Comparison of ENCODE assay signal across 21 cellular contexts in genomic region chr9:91682806-91683205, GRCh38.
DNase-seq lines count a peak whose midpoint lies in the region; ATAC-seq and TF ChIP-seq lines count a peak whose summit lies in the region.
"Had no signal": no experiment of that assay in that cellular context is flagged by ENCODE, and none has a peak within 500 bp of the region (broad histone marks: within the 10 kb centered on the region; RNA-seq: fewer than 3 reads in every experiment).

No MANE protein-coding gene starts in this region.

- H3K27ac ChIP-seq in ACC112 (ENCODE audit: low read depth, low read length) (peak overlapping the region; percentile 82), mammary epithelial cell (ENCODE audit: insufficient read depth, low read depth, low read length) (no peak overlapping the region)
- H3K27ac ChIP-seq: cardiac muscle cell, neutrophil, tibial artery had no signal

- in situ Hi-C loops in mammary epithelial cell (cut with MboI; ENCODE audit: low sequenced_read_pairs in 2 of 2): no loop called here

- H3K79me2 ChIP-seq in ACC112 (ENCODE audit: control insufficient read depth, insufficient read depth, low read length, unreplicated experiment) (no peaks in the 10 kb centered on the region), mammary epithelial cell (ENCODE audit: insufficient read depth, low read length) (no peaks in the 10 kb centered on the region)

- dilution Hi-C loops in mammary epithelial cell (cut with HindIII; ENCODE audit: low sequenced_read_pairs): no loop called here

- no peak overlapping the region for H2AFZ ChIP-seq in ACC112 (ENCODE audit: low read length, unreplicated experiment)
- H2AFZ ChIP-seq in mammary epithelial cell (ENCODE audit: low read depth, low read length): no peak overlapping the region

- ATAC-seq in left lobe of liver: no peak
- ATAC-seq: CD8-positive, alpha-beta T cell; left colon; Right ventricle myocardium inferior; stimulated activated naive B cell treated with anti-CD40 and anti-IgM and Interleukin-4, amounts not matched to agents 10 μg/mL and 1 μg/mL and 100 μg/mL, for 72 hours had no signal

- 79% methylated on average over 6 of the region's 6 CpGs for WGBS in mammary epithelial cell (ENCODE audit: low coverage, missing lambda C conversion rate)

- BruUV-seq in mammary epithelial cell (replicated peaks; lab: Mats Ljungman, UMichigan): no TSS peak

- no peaks in the 10 kb centered on the region for H3K36me3 ChIP-seq in ACC112 (ENCODE audit: insufficient read depth, low read length)
- no peaks in the 10 kb centered on the region for H3K36me3 ChIP-seq in mammary epithelial cell (ENCODE audit: insufficient read depth, low read length)
- H3K36me3 ChIP-seq: cardiac muscle cell, neutrophil, tibial artery had no signal

- H3K27me3 ChIP-seq in ACC112 (ENCODE audit: insufficient read depth, low read length) (no peaks in the 10 kb centered on the region), mammary epithelial cell (ENCODE audit: insufficient read depth, low read length) (no peaks in the 10 kb centered on the region)
- H3K27me3 ChIP-seq: cardiac muscle cell had no signal

- DNase-seq in GM04504 (ENCODE audit: low read depth) (peak; percentile 48), mammary epithelial cell (peak; percentile 63), hepatic stellate cell (ENCODE audit: low spot score) (peak; percentile 29), NCI-H2081 (lab: John Stamatoyannopoulos, UW) (no peak), NCI-H187 (lab: John Stamatoyannopoulos, UW) (no peak), cerebellar cortex (ENCODE audit: low spot score) (no peak), left lobe of liver (ENCODE audit: low spot score) (no peak)
- DNase-seq: ACHN; activated CD4-positive, alpha-beta T cell treated with anti-CD3 and anti-CD28 coated beads, Interleukin-2, amount 50 U/mL, for 4 hours; activated T-cell treated with anti-CD3 and anti-CD28 coated beads, Interleukin-2, amount 50 U/mL, for 1 hour; CD8-positive, alpha-beta T cell; DMS53; left colon; NCI-H345; retina; stimulated activated naive B cell treated with anti-CD40 and anti-IgM and Interleukin-4, amounts not matched to agents 10 μg/mL and 1 μg/mL and 100 μg/mL, for 72 hours; tibial artery had no signal

- peak overlapping the region; percentile 2 for H3K9ac ChIP-seq in mammary epithelial cell (ENCODE audit: insufficient read depth, low read length)

- no peaks in the 10 kb centered on the region for H3K9me3 ChIP-seq in mammary epithelial cell (replicated peaks; ENCODE audit: insufficient read depth, low read length)
- H3K9me3 ChIP-seq: neutrophil, tibial artery had no signal

- H4K20me1 ChIP-seq in mammary epithelial cell (ENCODE audit: insufficient read depth, low read length): no peaks in the 10 kb centered on the region

- H3K4me1 ChIP-seq in ACC112 (ENCODE audit: control insufficient read depth, insufficient read depth, low read length, unreplicated experiment) (peaks cover 27% of the 10 kb centered on the region), mammary epithelial cell (ENCODE audit: insufficient read depth, low read length) (no peaks in the 10 kb centered on the region)

- no peak for TF ChIP-seq CTCF in mammary epithelial cell (conservative IDR thresholded peaks at IDR 0.05 in 1 of 2, IDR thresholded peaks at IDR 0.05 in 1 of 2; ENCODE audit: extremely low read depth in 1 of 2, insufficient read depth in 1 of 2, low read depth in 1 of 2, low read length in 2 of 2)

- H3K4me3 ChIP-seq in ACC112 (ENCODE audit: low read depth, low read length): no peak overlapping the region
- no peak overlapping the region for H3K4me3 ChIP-seq in mammary epithelial cell (replicated peaks in 1 of 3; ENCODE audit: insufficient read depth in 1 of 3, low read depth in 2 of 3, low read length in 3 of 3)
- H3K4me3 ChIP-seq: cardiac muscle cell, tibial artery had no signal

- CTCF ChIA-PET in mammary epithelial cell (lab: Charles Lee; ENCODE audit: low non-redundant PET): no interaction called here

- no peak overlapping the region for H3K4me2 ChIP-seq in mammary epithelial cell (ENCODE audit: insufficient read depth, low read depth, low read length)

- intact Hi-C loops in mammary epithelial cell (cut with micrococcal nuclease): no loop called here

Comparison
In these comparisons a context has a peak if more than half of its experiments do, and no peak if none do; other contexts are left out.
1. DNase-seq: peak in GM04504 (single experiment), mammary epithelial cell (single experiment) and hepatic stellate cell (single experiment); none in NCI-H2081 (0 of 2), NCI-H187 (0 of 2), cerebellar cortex (single experiment) and left lobe of liver (single experiment).